In genomic region chr17:48944519-48945260, GRCh38 we compare ENCODE assay signal across 8 cellular contexts. TPM values are rescaled to one million over a fixed set of nuclear protein-coding genes. Genes with fewer than 3 reads are reported as not detected.
DNase-seq lines count a peak whose midpoint lies in the region; ATAC-seq and TF ChIP-seq lines count a peak whose summit lies in the region.

SNF8 (minus strand) TSS chr17:48944842; CDS start chr17:48944734, 108 bp downstream.

- DNase-seq in GM06990 (ENCODE audit: extremely low read depth, insufficient read length) (peak; percentile 92), NCI-H1092 treated with DMSO at 0.1 percent for 48 hours (lab: John Stamatoyannopoulos, UW) (peak; percentile 75), SKM-1 (lab: John Stamatoyannopoulos, UW; ENCODE audit: unreplicated experiment) (peak; percentile 63), glomerular visceral epithelial cell (ENCODE audit: extremely low spot score) (peak; percentile 91), omental fat pad (ENCODE audit: low spot score) (peak; percentile 77)
- peak; percentile 92 to 94 for DNase-seq in activated naive CD4-positive, alpha-beta T cell treated with anti-CD3 and anti-CD28 coated beads, Interleukin-2, amount 50 U/mL, for 72 hours (ENCODE audit: low spot score in 2 of 2)

- H3K4me3 ChIP-seq in GM06990 (replicated peaks; ENCODE audit: low read depth, low read length), result peak within 1 kb of the TSS; percentile 82

- no peak within 1 kb of the TSS for H3K27ac ChIP-seq in temporal lobe (ENCODE audit: low read depth, low read length)

- H3K36me3 Mint-ChIP-seq in activated naive CD4-positive, alpha-beta T cell treated with anti-CD3 and anti-CD28 coated beads, Interleukin-2, amount 50 U/mL, for 72 hours, result peaks cover 6 to 14% of the 10 kb centered on the region in 2 donors

- H3K36me3 ChIP-seq in GM06990 (ENCODE audit: control insufficient read depth, insufficient read depth, low read length), result peaks cover 4% of the 10 kb centered on the region

- ATAC-seq in HG02588 (IDR thresholded peaks at IDR 0.05; ENCODE audit: unreplicated experiment), result peak; percentile 88
- ATAC-seq in activated naive CD4-positive, alpha-beta T cell treated with anti-CD3 and anti-CD28 coated beads, Interleukin-2, amount 50 U/mL, for 72 hours, result peak; percentile 98 to 99
- peak; percentile 92 for ATAC-seq in omental fat pad (ENCODE audit: low FRiP score)

- H3K27me3 ChIP-seq in GM06990 (replicated peaks; ENCODE audit: control insufficient read depth, insufficient read depth, low read length), result no peaks in the 10 kb centered on the region

- H3K9me3 Mint-ChIP-seq in activated naive CD4-positive, alpha-beta T cell treated with anti-CD3 and anti-CD28 coated beads, Interleukin-2, amount 50 U/mL, for 72 hours, result peaks cover 0 to 4% of the 10 kb centered on the region in 2 donors

- TF ChIP-seq CTCF in GM06990 (IDR thresholded peaks at IDR 0.05; ENCODE audit: insufficient read depth, low read length, poor library complexity, severe bottlenecking) (no peak), omental fat pad (IDR thresholded peaks at IDR 0.05) (no peak)

- peak within 1 kb of the TSS; percentile 98 to 100 for H3K27ac Mint-ChIP-seq in activated naive CD4-positive, alpha-beta T cell treated with anti-CD3 and anti-CD28 coated beads, Interleukin-2, amount 50 U/mL, for 72 hours

RNA-seq across cellular contexts. Expression of gene SNF8, which starts in this region (rescaled TPM):
- 100 to 1,000 TPM; 104 to 107 TPM for total RNA-seq in activated naive CD4-positive, alpha-beta T cell treated with anti-CD3 and anti-CD28 coated beads, Interleukin-2, amount 50 U/mL, for 72 hours
- total RNA-seq in omental fat pad, result 10 to 100 TPM; 64.0 to 91.9 (median 76.8) TPM
- total RNA-seq in temporal lobe, result 32.0 TPM
